Comparison of ENCODE assay signal across 18 cellular contexts in the genomic region with DNA sequence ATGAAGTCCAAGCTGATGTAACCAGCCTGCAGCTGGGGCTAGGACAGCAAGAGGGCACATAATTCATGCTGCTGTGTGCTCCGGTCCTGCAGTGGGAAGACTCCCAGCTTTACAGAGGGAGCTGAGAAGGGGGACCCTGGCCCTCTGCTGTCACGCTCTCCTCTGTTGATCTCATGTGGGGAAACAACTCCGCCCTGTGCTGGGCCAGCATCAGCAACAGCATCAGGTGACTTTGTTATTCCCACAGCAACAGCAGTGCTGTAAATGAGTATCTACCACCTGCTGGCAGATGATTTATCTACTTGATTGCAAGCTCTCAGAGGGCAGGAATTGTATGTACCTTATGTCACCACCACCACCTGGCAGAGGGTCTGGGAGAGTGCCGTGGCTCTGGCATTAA.
DNase-seq lines count a peak whose midpoint lies in the region; ATAC-seq and TF ChIP-seq lines count a peak whose summit lies in the region.
"Had no signal": no experiment of that assay in that cellular context is flagged by ENCODE, and none has a peak within 500 bp of the region (broad histone marks: within the 10 kb centered on the region; RNA-seq: fewer than 3 reads in every experiment).

No MANE protein-coding gene starts in this region.

- no peak overlapping the region for H2BK12ac ChIP-seq in neuronal stem cell (ENCODE audit: low read length)

- no peak overlapping the region for H2AFZ ChIP-seq in neuronal stem cell (ENCODE audit: low read length)

- no peaks in the 10 kb centered on the region for H3K36me3 ChIP-seq in endodermal cell (ENCODE audit: control insufficient read depth, insufficient read depth, low read length)
- no peaks in the 10 kb centered on the region for H3K36me3 ChIP-seq in neuronal stem cell (replicated peaks in 1 of 2; ENCODE audit: control insufficient read depth in 2 of 2, insufficient read depth in 2 of 2, low read length in 2 of 2)
- H3K36me3 ChIP-seq in tibial nerve = no peaks in the 10 kb centered on the region
- no peaks in the 10 kb centered on the region for H3K36me3 ChIP-seq in vagina

- H3K36me3 Mint-ChIP-seq in endodermal cell (ENCODE audit: low read depth) = no peaks in the 10 kb centered on the region
- H3K36me3 Mint-ChIP-seq: IgD-negative memory B cell had no signal

- H3K14ac ChIP-seq in neuronal stem cell (ENCODE audit: low read length) = no peak overlapping the region

- no peak for ATAC-seq in GM19452 (IDR thresholded peaks at IDR 0.05; ENCODE audit: unreplicated experiment)
- ATAC-seq: A549, GM12878, Panc1 had no signal

- H3K4me3 Mint-ChIP-seq in endodermal cell = no peak overlapping the region
- H3K4me3 Mint-ChIP-seq: IgD-negative memory B cell had no signal

- H2BK15ac ChIP-seq in neuronal stem cell (ENCODE audit: low read length) = no peak overlapping the region

- peak; percentile 40 for DNase-seq in ELF-1 (ENCODE audit: low read depth, low spot score)
- DNase-seq in NCI-H2171 (lab: John Stamatoyannopoulos, UW) = peak; percentile 16
- DNase-seq in endodermal cell = peak; percentile 65
- DNase-seq in neuronal stem cell (ENCODE audit: low spot score) = no peak
- DNase-seq in NCI-H1930 (lab: John Stamatoyannopoulos, UW) = no peak
- DNase-seq in tibial nerve (ENCODE audit: low spot score in 2 of 2) = no peak
- no peak for DNase-seq in vagina (ENCODE audit: extremely low spot score in 2 of 2)
- DNase-seq: C1 segment of cervical spinal cord, DMS79 treated with DMSO at 0.1 percent for 48 hours, GDM1, NCI-H187 treated with DMSO at 0.1 percent for 48 hours, NCI-H510A had no signal

- H3K27ac Mint-ChIP-seq in endodermal cell = peak overlapping the region; percentile 26
- H3K27ac Mint-ChIP-seq: IgD-negative memory B cell had no signal

- TF ChIP-seq POLR2A in tibial nerve (IDR thresholded peaks at IDR 0.05) (no peak), vagina (IDR thresholded peaks at IDR 0.05) (no peak)

- no peak overlapping the region for H4K8ac ChIP-seq in neuronal stem cell (ENCODE audit: low read depth, low read length)

- H3K27me3 ChIP-seq in endodermal cell (ENCODE audit: control insufficient read depth, insufficient read depth, low read length, poor library complexity, severe bottlenecking) (no peaks in the 10 kb centered on the region), neuronal stem cell (ENCODE audit: control insufficient read depth in 3 of 3, insufficient read depth in 3 of 3, low read depth in 1 of 3, low read length in 3 of 3) (no peaks in the 10 kb centered on the region), tibial nerve (no peaks in the 10 kb centered on the region), vagina (no peaks in the 10 kb centered on the region)

- H3K4me2 ChIP-seq in neuronal stem cell (ENCODE audit: insufficient read depth, low read length, poor library complexity, severe bottlenecking) = no peak overlapping the region
- H3K4me2 ChIP-seq: A549 had no signal

- no peaks in the 10 kb centered on the region for H3K27me3 Mint-ChIP-seq in endodermal cell (ENCODE audit: insufficient read depth)

- no peak overlapping the region for H2BK120ac ChIP-seq in neuronal stem cell (ENCODE audit: low read depth, low read length)

- no peak overlapping the region for H2BK5ac ChIP-seq in neuronal stem cell (ENCODE audit: low read length)

- peaks cover 20% of the 10 kb centered on the region for H3K4me1 Mint-ChIP-seq in endodermal cell
- H3K4me1 Mint-ChIP-seq: IgD-negative memory B cell had no signal

- H3K27ac ChIP-seq in endodermal cell (ENCODE audit: low read depth, low read length) (no peak overlapping the region), neuronal stem cell (replicated peaks; ENCODE audit: low read length) (no peak overlapping the region), tibial nerve (no peak overlapping the region), vagina (no peak overlapping the region)
- H3K27ac ChIP-seq: A549, SK-N-MC had no signal

- H3K4ac ChIP-seq in neuronal stem cell (ENCODE audit: low read length) = no peak overlapping the region

- peaks cover 3% of the 10 kb centered on the region for H3K4me1 ChIP-seq in endodermal cell (ENCODE audit: control insufficient read depth, insufficient read depth, low read length)
- H3K4me1 ChIP-seq in neuronal stem cell (ENCODE audit: control insufficient read depth in 2 of 2, insufficient read depth in 1 of 2, low read depth in 1 of 2, low read length in 2 of 2) = peaks cover 4 to 11% of the 10 kb centered on the region in 2 donors
- no peaks in the 10 kb centered on the region for H3K4me1 ChIP-seq in tibial nerve
- no peaks in the 10 kb centered on the region for H3K4me1 ChIP-seq in vagina
- H3K4me1 ChIP-seq: A549 had no signal

- H3K79me1 ChIP-seq in neuronal stem cell (ENCODE audit: low read depth, low read length) = no peaks in the 10 kb centered on the region

- WGBS in endodermal cell (ENCODE audit: insufficient coverage in 1 of 2, insufficient read length in 1 of 2), 2 experiments = 79 to 88% methylated on average over 4 of the region's 4 CpGs
- no CpG with 5 or more reads among the region's 4 CpGs for WGBS in neuronal stem cell (ENCODE audit: extremely low coverage in 2 of 2, insufficient read length in 2 of 2, insufficient replicate concordance in 1 of 2), 2 donors
- WGBS in tibial nerve, 2 donors = 66 to 81% methylated on average over 2 to 4 of the region's 4 CpGs

- H3K23ac ChIP-seq in neuronal stem cell (ENCODE audit: low read depth, low read length, poor library complexity) = no peak overlapping the region

- TF ChIP-seq CTCF in endodermal cell (conservative IDR thresholded peaks at IDR 0.05) (no peak), tibial nerve (IDR thresholded peaks at IDR 0.05) (no peak), vagina (IDR thresholded peaks at IDR 0.05) (no peak)

- H3K4me3 ChIP-seq in endodermal cell (ENCODE audit: low read length) (no peak overlapping the region), neuronal stem cell (ENCODE audit: low read length in 2 of 2) (no peak overlapping the region), tibial nerve (no peak overlapping the region), vagina (no peak overlapping the region)
- H3K4me3 ChIP-seq: A549, GM12878, SK-N-MC had no signal

- H3K9me3 ChIP-seq in endodermal cell (ENCODE audit: control insufficient read depth, low read length) (no peaks in the 10 kb centered on the region), neuronal stem cell (replicated peaks in 1 of 2; ENCODE audit: control insufficient read depth in 2 of 2, insufficient read depth in 1 of 2, low read depth in 1 of 2, low read length in 2 of 2) (no peaks in the 10 kb centered on the region), tibial nerve (peaks cover 0 to 5% (median 0%) of the 10 kb centered on the region in 4 donors), vagina (no peaks in the 10 kb centered on the region)
- H3K9me3 ChIP-seq: A549 had no signal

- no peak overlapping the region for H4K91ac ChIP-seq in neuronal stem cell (ENCODE audit: low read depth, low read length, poor library complexity)

- no peak overlapping the region for H3K9ac ChIP-seq in endodermal cell (ENCODE audit: extremely low read depth, low read length, poor library complexity, severe bottlenecking)
- no peak overlapping the region for H3K9ac ChIP-seq in neuronal stem cell (ENCODE audit: low read depth, low read length, poor library complexity)

- H2AK5ac ChIP-seq in neuronal stem cell (ENCODE audit: low read depth, low read length) = no peak overlapping the region

- no peak for TF ChIP-seq EP300 in tibial nerve (IDR thresholded peaks at IDR 0.05)

- H3K18ac ChIP-seq in neuronal stem cell (ENCODE audit: low read length) = peak overlapping the region; percentile 68

- H3K9me3 Mint-ChIP-seq in endodermal cell = no peaks in the 10 kb centered on the region
- H3K9me3 Mint-ChIP-seq: IgD-negative memory B cell had no signal

- intact Hi-C loops in vagina (cut with DNase I) = no loop called here

Comparison
In these comparisons a context has a peak if more than half of its experiments do, and no peak if none do; other contexts are left out.
1. DNase-seq: peak in ELF-1 (single experiment), NCI-H2171 (single experiment) and endodermal cell (single experiment); none in neuronal stem cell (single experiment), NCI-H1930 (0 of 2), tibial nerve (0 of 2) and vagina (0 of 2).